Comparison of ENCODE assay signal across 8 cellular contexts in genomic region chr11:123741159-123741951, GRCh38. TPM values are rescaled to one million over a fixed set of nuclear protein-coding genes. Genes with fewer than 3 reads are reported as not detected.
DNase-seq lines count a peak whose midpoint lies in the region; ATAC-seq and TF ChIP-seq lines count a peak whose summit lies in the region.

TSS of gene ZNF202 (minus strand) at chr11:123741660. CDS start at chr11:123730888, 10,772 bp downstream.

- H3K36me3 Mint-ChIP-seq in activated naive CD4-positive, alpha-beta T cell treated with anti-CD3 and anti-CD28 coated beads, Interleukin-2, amount 10 ng/mL, durations not matched to agents 7 days and 5 days = peaks cover 20% of the 10 kb centered on the region

- TF ChIP-seq EP300 in suprapubic skin (IDR thresholded peaks at IDR 0.05) = no peak

- no peaks in the 10 kb centered on the region for H3K9me3 ChIP-seq in SK-N-MC (ENCODE audit: low read depth, low read length)
- H3K9me3 ChIP-seq in suprapubic skin = no peaks in the 10 kb centered on the region

- DNase-seq in GM10266 (ENCODE audit: extremely low spot score) (peak; percentile 88), NCI-H1048 (lab: John Stamatoyannopoulos, UW) (peak; percentile 54), SK-N-MC (ENCODE audit: low read depth, low spot score) (peak; percentile 50), germinal center (ENCODE audit: low spot score) (peak; percentile 88), nucleus accumbens (lab: John Stamatoyannopoulos, UW) (peak in 55 of 56 donors; percentile 47 to 95 (median 87)), suprapubic skin (ENCODE audit: low spot score in 2 of 2) (peak; percentile 94 to 96)
- DNase-seq in activated naive CD4-positive, alpha-beta T cell treated with anti-CD3 and anti-CD28 coated beads, Interleukin-2, amount 10 ng/mL, durations not matched to agents 7 days and 5 days = peak; percentile 94

- TF ChIP-seq CTCF in GM10266 (IDR thresholded peaks at IDR 0.05; ENCODE audit: control insufficient read depth, insufficient read depth, low read depth, missing control alignments) (no peak), suprapubic skin (IDR thresholded peaks at IDR 0.05) (peak in 1 of 2 donors; percentile 7)

- H3K4me3 Mint-ChIP-seq in activated naive CD4-positive, alpha-beta T cell treated with anti-CD3 and anti-CD28 coated beads, Interleukin-2, amount 10 ng/mL, durations not matched to agents 7 days and 5 days = peak within 1 kb of the TSS; percentile 81

- peaks cover 23% of the 10 kb centered on the region for H3K4me1 ChIP-seq in suprapubic skin

- peak within 1 kb of the TSS; percentile 95 for H3K9ac ChIP-seq in SK-N-MC (ENCODE audit: insufficient read length)

- H3K27ac Mint-ChIP-seq in activated naive CD4-positive, alpha-beta T cell treated with anti-CD3 and anti-CD28 coated beads, Interleukin-2, amount 10 ng/mL, durations not matched to agents 7 days and 5 days = peak within 1 kb of the TSS; percentile 83

- under 1% methylated on average over 37 of the region's 65 CpGs for WGBS in suprapubic skin

- H3K27me3 ChIP-seq in suprapubic skin = no peaks in the 10 kb centered on the region

- H3K9me3 Mint-ChIP-seq in activated naive CD4-positive, alpha-beta T cell treated with anti-CD3 and anti-CD28 coated beads, Interleukin-2, amount 10 ng/mL, durations not matched to agents 7 days and 5 days = no peaks in the 10 kb centered on the region

- H3K36me3 ChIP-seq in SK-N-MC (ENCODE audit: insufficient read depth, low read length) (peaks cover 37% of the 10 kb centered on the region), suprapubic skin (no peaks in the 10 kb centered on the region)

- H3K27ac ChIP-seq in SK-N-MC (peak within 1 kb of the TSS; percentile 73; the same call in 1 of the 2 replicates), suprapubic skin (peak within 1 kb of the TSS; percentile 87)

- ATAC-seq in HG02588 (IDR thresholded peaks at IDR 0.05; ENCODE audit: unreplicated experiment) = peak; percentile 99

- H3K4me3 ChIP-seq in SK-N-MC = peak within 1 kb of the TSS; percentile 91
- H3K4me3 ChIP-seq in suprapubic skin = peak within 1 kb of the TSS; percentile 90

- peaks cover 39% of the 10 kb centered on the region for H3K4me1 Mint-ChIP-seq in activated naive CD4-positive, alpha-beta T cell treated with anti-CD3 and anti-CD28 coated beads, Interleukin-2, amount 10 ng/mL, durations not matched to agents 7 days and 5 days

- no peak for TF ChIP-seq POLR2A in suprapubic skin (IDR thresholded peaks at IDR 0.05)

- peaks cover 6% of the 10 kb centered on the region for H3K27me3 Mint-ChIP-seq in activated naive CD4-positive, alpha-beta T cell treated with anti-CD3 and anti-CD28 coated beads, Interleukin-2, amount 10 ng/mL, durations not matched to agents 7 days and 5 days

- CTCF ChIA-PET in activated naive CD4-positive, alpha-beta T cell treated with anti-CD3 and anti-CD28 coated beads, Interleukin-2, amount 10 ng/mL, durations not matched to agents 7 days and 5 days (lab: Charles Lee) = no interaction called here

RNA-seq across cellular contexts. Expression of gene ZNF202, which starts in this region (rescaled TPM):
- 1 to 10 TPM; 6.8 to 9.2 (median 8.3) TPM for total RNA-seq in suprapubic skin

Comparison
In these comparisons a context has a peak if more than half of its experiments do, and no peak if none do; other contexts are left out.
1. Peak in every context shown above with its lines: DNase-seq, ATAC-seq, H3K4me3 ChIP-seq and H3K27ac ChIP-seq.